ENCODE assay signal across 8 cellular contexts in genomic region chr19:35901854-35902661, GRCh38. TPM values are rescaled to one million over a fixed set of nuclear protein-coding genes. Genes with fewer than 3 reads are reported as not detected.
DNase-seq lines count a peak whose midpoint lies in the region; ATAC-seq, FAIRE-seq and TF ChIP-seq lines count a peak whose summit lies in the region.

HCST (plus strand) TSS chr19:35902529; CDS start chr19:35902594, 65 bp downstream.

- POLR2A ChIA-PET in HepG2 (lab: Yijun Ruan, JAX): no interaction called here

- H3K36me3 ChIP-seq in HepG2 (replicated peaks in 1 of 2; ENCODE audit: control insufficient read depth in 1 of 2, insufficient read depth in 2 of 2, low read length in 2 of 2): 0 out of 5 replicates have a peak, but pooled peaks cover 0 to 3% of the 10 kb centered on the region in 2 experiments
- peaks cover 5% of the 10 kb centered on the region for H3K36me3 ChIP-seq in upper lobe of right lung

- H3K9me3 ChIP-seq in HepG2 (ENCODE audit: low read length) (no peaks in the 10 kb centered on the region), upper lobe of right lung (no peaks in the 10 kb centered on the region)

- intact Hi-C loops in HepG2 (cut with micrococcal nuclease; ENCODE audit: unreplicated experiment) (loop anchor here (5.0 kb wide), 1 partner anchor 35 kb away; the partner anchor contains the start of gene LRFN3), upper lobe of right lung (cut with DNase I) (no loop called here)

- TF ChIP-seq CTCF in HepG2 (CRISPR knock-in tag; IDR thresholded peaks at IDR 0.05) (no peak), upper lobe of right lung (IDR thresholded peaks at IDR 0.05) (no peak)

- in situ Hi-C loops in HepG2 (cut with HindIII; ENCODE audit: extremely low pct_ligation_motif_present, low pct_unique_long_range_greater_than_20kb): no loop called here

- no peaks in the 10 kb centered on the region for H4K20me1 ChIP-seq in HepG2 (ENCODE audit: insufficient read depth, low read length)

- peak within 1 kb of the TSS; percentile 72 for H3K4me2 ChIP-seq in HepG2 (ENCODE audit: low read depth, low read length)

- no peak for FAIRE-seq in HepG2 (lab: Jason Lieb, UNC)

- H3K27me3 ChIP-seq in HepG2 (ENCODE audit: control insufficient read depth in 1 of 2, insufficient read depth in 2 of 2, low read length in 2 of 2) (peaks cover 0 to 11% of the 10 kb centered on the region in 2 experiments; a peak in 2 of 5 replicates), upper lobe of right lung (no peaks in the 10 kb centered on the region)

- ATAC-seq in HepG2 (no peak), upper lobe of right lung (no peak)

- no TSS peak for BruUV-seq in HepG2 (replicated peaks; lab: Mats Ljungman, UMichigan)

- H3K27ac ChIP-seq in HepG2 (ENCODE audit: extremely low read length, insufficient read depth, low read length) (no peak within 1 kb of the TSS), upper lobe of right lung (peak within 1 kb of the TSS; percentile 67)

- TF ChIP-seq EP300 in HepG2 (IDR thresholded peaks at IDR 0.05; ENCODE audit: low read depth in 2 of 2, low read length in 2 of 2): no peak
- no peak for TF ChIP-seq EP300 in HepG2 (CRISPR knock-in tag; IDR thresholded peaks at IDR 0.05; ENCODE audit: borderline replicate concordance)

- WGBS in HepG2 (ENCODE audit: low lambda C conversion rate): 13% methylated on average over 6 of the region's 6 CpGs

- peak within 1 kb of the TSS; percentile 26; the same call in 1 of the 2 replicates for H3K9ac ChIP-seq in HepG2 (ENCODE audit: insufficient read depth, low read depth, low read length)

- TF ChIP-seq RAD21 in HepG2 (CRISPR knock-in tag; IDR thresholded peaks at IDR 0.05): no peak

- no peak within 1 kb of the TSS for H2AFZ ChIP-seq in HepG2 (ENCODE audit: low read length)

- H3K4me1 ChIP-seq in HepG2 (ENCODE audit: insufficient read depth, low read length): peaks cover 42% of the 10 kb centered on the region
- peaks cover 33% of the 10 kb centered on the region for H3K4me1 ChIP-seq in upper lobe of right lung

- no peaks in the 10 kb centered on the region for H3K79me2 ChIP-seq in HepG2 (ENCODE audit: insufficient read depth, low read length)

- peak; percentile 49 for DNase-seq in NK-92 treated with Interleukin-12 subunit alpha and Interleukin-12 subunit beta, amount 100 ng/mL, for 24 hours (lab: John Stamatoyannopoulos, UW)
- DNase-seq in NK-92 (lab: John Stamatoyannopoulos, UW; ENCODE audit: unreplicated experiment): no peak
- peak; percentile 19 for DNase-seq in OCI-M1 (lab: John Stamatoyannopoulos, UW)
- DNase-seq in amniotic epithelial cell (ENCODE audit: low read depth): peak; percentile 16
- no peak for DNase-seq in HepG2 (ENCODE audit: low spot score)
- DNase-seq in upper lobe of right lung: no peak
- DNase-seq in HK-2 (ENCODE audit: unreplicated experiment): no peak
- no peak for DNase-seq in HT-29 (ENCODE audit: low spot score)

- peak within 1 kb of the TSS in 2 of 3 experiments; percentile 51 to 65; a peak in 4 of 6 replicates for H3K4me3 ChIP-seq in HepG2 (replicated peaks in 1 of 3; ENCODE audit: insufficient read depth in 1 of 3, low read depth in 2 of 3, low read length in 3 of 3)
- peak within 1 kb of the TSS; percentile 84 for H3K4me3 ChIP-seq in upper lobe of right lung

- no peak for TF ChIP-seq POLR2A in HepG2 (IDR thresholded peaks at IDR 0.05; ENCODE audit: insufficient read depth in 1 of 2, low read depth in 2 of 2, low read length in 2 of 2)

- CTCF ChIA-PET in HepG2 (lab: Yijun Ruan, JAX; ENCODE audit: low intra/inter-chr PET ratio, low total read pairs): no interaction called here

TF ChIP-seq in HepG2, 621 proteins besides CTCF, POLR2A, EP300 and RAD21:
- TF ChIP-seq, protein P1, sequence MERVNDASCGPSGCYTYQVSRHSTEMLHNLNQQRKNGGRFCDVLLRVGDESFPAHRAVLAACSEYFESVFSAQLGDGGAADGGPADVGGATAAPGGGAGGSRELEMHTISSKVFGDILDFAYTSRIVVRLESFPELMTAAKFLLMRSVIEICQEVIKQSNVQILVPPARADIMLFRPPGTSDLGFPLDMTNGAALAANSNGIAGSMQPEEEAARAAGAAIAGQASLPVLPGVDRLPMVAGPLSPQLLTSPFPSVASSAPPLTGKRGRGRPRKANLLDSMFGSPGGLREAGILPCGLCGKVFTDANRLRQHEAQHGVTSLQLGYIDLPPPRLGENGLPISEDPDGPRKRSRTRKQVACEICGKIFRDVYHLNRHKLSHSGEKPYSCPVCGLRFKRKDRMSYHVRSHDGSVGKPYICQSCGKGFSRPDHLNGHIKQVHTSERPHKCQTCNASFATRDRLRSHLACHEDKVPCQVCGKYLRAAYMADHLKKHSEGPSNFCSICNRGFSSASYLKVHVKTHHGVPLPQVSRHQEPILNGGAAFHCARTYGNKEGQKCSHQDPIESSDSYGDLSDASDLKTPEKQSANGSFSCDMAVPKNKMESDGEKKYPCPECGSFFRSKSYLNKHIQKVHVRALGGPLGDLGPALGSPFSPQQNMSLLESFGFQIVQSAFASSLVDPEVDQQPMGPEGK (CRISPR knock-in tag; IDR thresholded peaks at IDR 0.05): peak; percentile 55; the same call in 1 of the 2 replicates
- TF ChIP-seq NR2F6 (IDR thresholded peaks at IDR 0.05) (no peak), NR2F6 (CRISPR knock-in tag; IDR thresholded peaks at IDR 0.05) (peak; percentile 37; the same call in 1 of the 2 replicates), GABPA (IDR thresholded peaks at IDR 0.05; ENCODE audit: low read depth, low read length) (no peak), GABPA (CRISPR knock-in tag; IDR thresholded peaks at IDR 0.05; ENCODE audit: low read depth) (peak; percentile 46), IRF2 (CRISPR knock-in tag; IDR thresholded peaks at IDR 0.05) (no peak), ZNF577 (CRISPR knock-in tag; IDR thresholded peaks at IDR 0.05; ENCODE audit: borderline replicate concordance, low read depth) (no peak)
TF ChIP-seq in HepG2: peak in this region for 3.

RNA-seq across cellular contexts. Expression of gene HCST, which starts in this region (rescaled TPM):
- total RNA-seq in HepG2 (2016; rRNA removed; fragmentation: Illumina TruSeq; extraction: Trizol) (0.24 TPM in 1 of 2 replicates, not detected in the other), upper lobe of right lung (44.0 TPM)
- 0.79 TPM in 1 of 2 replicates, not detected in the other for total RNA-seq in HepG2 (2016; cell fraction: cytosol; rRNA removed; fragmentation: Illumina TruSeq; extraction: Trizol; ENCODE audit: low read depth)
- not detected in 2 replicates for total RNA-seq in HepG2 (2016; cell fraction: insoluble cytoplasmic fraction; rRNA removed; fragmentation: Illumina TruSeq; extraction: Trizol)
- total RNA-seq in HepG2 (2016; cell fraction: membrane; rRNA removed; fragmentation: Illumina TruSeq; extraction: Trizol): 0.65 TPM in 1 of 2 replicates, not detected in the other
- total RNA-seq in HepG2 (2016; cell fraction: nucleus; rRNA removed; fragmentation: Illumina TruSeq; extraction: Trizol): not detected in 2 replicates
- polyA plus RNA-seq in HepG2 (2011; rRNA removed): 1.2 and 2.3 TPM in 2 replicates
- polyA plus RNA-seq in HepG2 (2011; cell fraction: cytosol; rRNA removed): 2.2 TPM in 2 replicates
- polyA plus RNA-seq in HepG2 (2011; cell fraction: nucleus; rRNA removed): 0.64 and 0.72 TPM in 2 replicates
- polyA plus RNA-seq in HepG2 (2012): 0.37 and 0.60 TPM in 2 replicates
- polyA plus RNA-seq in HepG2 (2016; cell fraction: cytosol; fragmentation: Illumina TruSeq; extraction: Trizol; ENCODE audit: low read depth): 0.61 TPM in 1 of 2 replicates, not detected in the other
- polyA plus RNA-seq in HepG2 (2016; cell fraction: insoluble cytoplasmic fraction; fragmentation: Illumina TruSeq; extraction: Trizol; ENCODE audit: low read depth): not detected in 2 replicates
- polyA plus RNA-seq in HepG2 (2016; cell fraction: membrane; fragmentation: Illumina TruSeq; extraction: Trizol; ENCODE audit: low read depth): not detected in 2 replicates
- polyA plus RNA-seq in HepG2 (2016; cell fraction: nucleus; fragmentation: Illumina TruSeq; extraction: Trizol; ENCODE audit: insufficient read depth, low read depth): 1.6 TPM in 2 replicates
- polyA minus RNA-seq in HepG2 (2011; rRNA and poly(A)+ RNA removed; ENCODE audit: low replicate concordance): 0.77 and 4.2 TPM in 2 replicates
- not detected in 2 replicates for polyA minus RNA-seq in HepG2 (2011; cell fraction: cytosol; rRNA and poly(A)+ RNA removed)
- polyA minus RNA-seq in HepG2 (2011; cell fraction: nucleus; rRNA and poly(A)+ RNA removed): not detected in 2 replicates
- total RNA-seq in HT-29 (2014; rRNA removed; shearing (Covaris generic)): 0.47 TPM in 1 of 2 replicates, not detected in the other

Comparison
In these comparisons a context has a peak if more than half of its experiments do, and no peak if none do; other contexts are left out.
1. RNA of gene HCST (total RNA-seq): 44.0 TPM in upper lobe of right lung (single experiment); 0.24 to 0.79 TPM in HepG2 and 0.47 TPM in HT-29; every median in the first group is over 10 times any median in the second.
2. DNase-seq: peak in NK-92 treated with Interleukin-12 subunit alpha and Interleukin-12 subunit beta, amount 100 ng/mL, for 24 hours (single experiment), OCI-M1 (single experiment) and amniotic epithelial cell (single experiment); none in NK-92 (single experiment), HepG2 (single experiment), upper lobe of right lung (single experiment), HK-2 (single experiment) and HT-29 (single experiment).